In the genomic region with DNA sequence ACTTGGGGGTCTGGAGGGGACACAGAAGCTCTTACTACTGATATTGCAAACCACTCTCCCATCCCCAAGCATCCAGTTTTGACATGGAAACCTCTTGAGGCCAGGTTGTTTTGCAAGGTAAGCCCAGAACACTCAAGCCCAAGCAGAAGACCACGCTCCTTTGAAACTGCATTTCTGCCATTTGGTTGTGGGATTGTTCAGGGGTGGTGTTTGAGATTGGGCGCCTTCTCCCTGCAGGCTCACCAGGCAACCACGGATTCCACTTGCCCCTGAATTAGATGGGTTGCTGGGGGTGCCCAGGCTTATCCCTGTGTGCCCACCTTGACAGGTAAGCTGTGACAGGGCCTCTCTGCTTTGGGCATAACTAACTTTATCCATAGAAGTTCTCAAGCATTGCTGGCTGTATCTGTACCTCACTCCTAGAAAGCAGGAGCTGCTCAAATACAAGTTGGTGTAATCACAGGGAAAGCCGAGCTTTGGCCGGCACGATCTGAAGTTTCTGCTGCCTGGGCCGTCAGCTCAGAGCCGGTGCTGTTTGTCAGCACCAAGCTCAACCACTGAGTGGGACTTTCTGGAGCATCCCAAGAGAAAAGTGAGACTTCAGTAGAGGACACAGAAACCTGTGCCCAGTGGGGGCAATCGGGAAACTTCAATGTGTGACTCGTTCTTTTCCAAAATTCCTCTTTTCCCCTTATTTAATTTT, we compare ENCODE assay signal across 22 cellular contexts.
DNase-seq lines count a peak whose midpoint lies in the region; ATAC-seq lines count a peak whose summit lies in the region.
"Had no signal": no experiment of that assay in that cellular context is flagged by ENCODE, and none has a peak within 500 bp of the region (broad histone marks: within the 10 kb centered on the region; RNA-seq: fewer than 3 reads in every experiment).

No MANE protein-coding gene starts in this region.

- H3K27me3 ChIP-seq in layer of hippocampus (ENCODE audit: control insufficient read depth, insufficient read depth, low read length), result peaks cover 2% of the 10 kb centered on the region
- H3K27me3 ChIP-seq in GM23248 (replicated peaks; ENCODE audit: insufficient read depth), result no peaks in the 10 kb centered on the region
- H3K27me3 ChIP-seq: MG63 had no signal

- 25% methylated on average over 10 of the region's 10 CpGs for WGBS in GM23248 (ENCODE audit: low coverage in 1 of 2, low lambda C conversion rate in 2 of 2, missing lambda C conversion rate in 2 of 2), 2 experiments

- DNase-seq in Ammon's horn (ENCODE audit: low spot score), result peak; percentile 65
- DNase-seq in nucleus accumbens (lab: John Stamatoyannopoulos, UW), result peak in 31 of 56 donors; percentile 7 to 80 (median 45)
- DNase-seq in GM23248, result no peak
- no peak for DNase-seq in stimulated activated naive CD8-positive, alpha-beta T cell treated with anti-CD3 and anti-CD28 coated beads, Interleukin-15, amount 100 ng/mL, for 72 hours
- no peak for DNase-seq in middle frontal gyrus (ENCODE audit: extremely low spot score, low spot score)
- DNase-seq: CD4-positive, alpha-beta T cell; DMS153; GDM1; HCEC 1CT; Kasumi-1; MG63; NCI-H1092; NCI-H2081; NCI-H2171 treated with DMSO at 0.1 percent for 48 hours; NCI-H446; NCI-H526 treated with DMSO at 0.1 percent for 48 hours had no signal

- no peaks in the 10 kb centered on the region for H3K36me3 ChIP-seq in GM23248 (ENCODE audit: low read depth)
- H3K36me3 ChIP-seq: MG63 had no signal

- no peaks in the 10 kb centered on the region for H3K79me2 ChIP-seq in GM23248 (ENCODE audit: insufficient read depth)

- H3K9me3 Mint-ChIP-seq in stimulated activated naive CD8-positive, alpha-beta T cell treated with anti-CD3 and anti-CD28 coated beads, Interleukin-15, amount 100 ng/mL, for 72 hours, result no peaks in the 10 kb centered on the region
- H3K9me3 Mint-ChIP-seq: CD4-positive, alpha-beta T cell had no signal

- H3K27ac Mint-ChIP-seq in stimulated activated naive CD8-positive, alpha-beta T cell treated with anti-CD3 and anti-CD28 coated beads, Interleukin-15, amount 100 ng/mL, for 72 hours, result peak overlapping the region in 1 of 2 donors; percentile 59
- H3K27ac Mint-ChIP-seq: CD4-positive, alpha-beta T cell; GM23338 had no signal

- no peak overlapping the region for H3K4me2 ChIP-seq in GM23248 (ENCODE audit: unreplicated experiment)
- H3K4me2 ChIP-seq: GM23338 had no signal

- H3K4me3 ChIP-seq in GM23248, result no peak overlapping the region
- H3K4me3 ChIP-seq: GM23338, MG63 had no signal

- H3K9me2 ChIP-seq in GM23248 (ENCODE audit: insufficient read depth), result no peaks in the 10 kb centered on the region

- ATAC-seq in stimulated activated naive CD8-positive, alpha-beta T cell treated with anti-CD3 and anti-CD28 coated beads, Interleukin-15, amount 100 ng/mL, for 72 hours, result no peak
- ATAC-seq in HG03469 (IDR thresholded peaks at IDR 0.05; ENCODE audit: unreplicated experiment), result no peak
- ATAC-seq: GM23338, Panc1 had no signal

- H3K9ac ChIP-seq in GM23248, result no peak overlapping the region

- in situ Hi-C loops in GM23248 (cut with MboI), result loop anchor here (10.0 kb wide), 1 partner anchor 61 kb away; no protein-coding TSS in a partner anchor

- peak overlapping the region; percentile 100 for H3K27ac ChIP-seq in cingulate gyrus (ENCODE audit: low read depth, low read length)
- H3K27ac ChIP-seq in layer of hippocampus (ENCODE audit: low read depth, low read length), result peak overlapping the region; percentile 99
- H3K27ac ChIP-seq in GM23248, result no peak overlapping the region

- peaks cover 16% of the 10 kb centered on the region for H3K27me3 Mint-ChIP-seq in stimulated activated naive CD8-positive, alpha-beta T cell treated with anti-CD3 and anti-CD28 coated beads, Interleukin-15, amount 100 ng/mL, for 72 hours

- no peaks in the 10 kb centered on the region for H4K20me1 ChIP-seq in GM23248 (ENCODE audit: insufficient read depth)

- peaks cover 14% of the 10 kb centered on the region for H3K4me1 Mint-ChIP-seq in stimulated activated naive CD8-positive, alpha-beta T cell treated with anti-CD3 and anti-CD28 coated beads, Interleukin-15, amount 100 ng/mL, for 72 hours

- H3F3A ChIP-seq in GM23248 (ENCODE audit: insufficient read depth), result no peaks in the 10 kb centered on the region

- H3K9me3 ChIP-seq in GM23248 (ENCODE audit: low read depth), result no peaks in the 10 kb centered on the region
- H3K9me3 ChIP-seq: MG63 had no signal

- H3K4me1 ChIP-seq in GM23248 (ENCODE audit: insufficient read depth), result no peaks in the 10 kb centered on the region

- no peak overlapping the region for H3K4me3 Mint-ChIP-seq in stimulated activated naive CD8-positive, alpha-beta T cell treated with anti-CD3 and anti-CD28 coated beads, Interleukin-15, amount 100 ng/mL, for 72 hours
- H3K4me3 Mint-ChIP-seq: CD4-positive, alpha-beta T cell; GM23338; IgD-negative memory B cell had no signal

- no peak overlapping the region for H2AFZ ChIP-seq in GM23248
- H2AFZ ChIP-seq: GM23338 had no signal

Comparison
In these comparisons a context has a peak if more than half of its experiments do, and no peak if none do; other contexts are left out.
1. DNase-seq: peak in Ammon's horn (single experiment) and nucleus accumbens (31 of 56); none in GM23248 (single experiment), stimulated activated naive CD8-positive, alpha-beta T cell treated with anti-CD3 and anti-CD28 coated beads, Interleukin-15, amount 100 ng/mL, for 72 hours (0 of 2) and middle frontal gyrus (single experiment).